16 cellular contexts compared by ENCODE assay signal in genomic region chr2:237027712-237028029, GRCh38.
"Had no signal": no experiment of that assay in that cellular context is flagged by ENCODE, and none has a peak within 500 bp of the region (broad histone marks: within the 10 kb centered on the region; RNA-seq: fewer than 3 reads in every experiment).

No MANE protein-coding gene starts in this region.

- H3K4me3 ChIP-seq: heart left ventricle, lung, spleen, suprapubic skin, tibial artery had no signal

- H3K27ac ChIP-seq: brain microvascular endothelial cell, heart left ventricle, suprapubic skin, tibial artery had no signal

- H3K27me3 ChIP-seq: brain microvascular endothelial cell, heart left ventricle, spleen, suprapubic skin, tibial artery had no signal

- H3K36me3 Mint-ChIP-seq: activated CD4-positive, alpha-beta memory T cell treated with anti-CD3 and anti-CD28 coated beads for 36 hours; immature natural killer cell; natural killer cell had no signal

- DNase-seq: activated CD4-positive, CD25-positive, alpha-beta regulatory T cell treated with anti-CD3 and anti-CD28 coated beads, Interleukin-2, amount 50 U/mL, for 72 hours; kidney; natural killer cell had no signal

- H3K4me1 ChIP-seq: suprapubic skin had no signal

- H3K4me3 Mint-ChIP-seq: activated CD4-positive, alpha-beta memory T cell treated with anti-CD3 and anti-CD28 coated beads for 36 hours; activated CD4-positive, alpha-beta T cell treated with anti-CD3 and anti-CD28 coated beads, Interleukin-2, amount 10 ng/mL, durations not matched to agents 24 days and 14 days; activated T-cell treated with anti-CD3 and anti-CD28 coated beads, Interleukin-2, amount 50 U/mL, for 4 hours; activated T-helper 17 cell treated with anti-CD3 and anti-CD28 coated beads, Interleukin-2, amount 50 U/mL, for 72 hours; dendritic cell treated with granulocyte-macrophage colony-stimulating factor and Interleukin-4, amounts not matched to agents 40 ng/mL and 50 ng/mL, for 4 days; endodermal cell; immature natural killer cell; natural killer cell had no signal

- H3K9me3 Mint-ChIP-seq: activated CD4-positive, alpha-beta T cell treated with anti-CD3 and anti-CD28 coated beads, Interleukin-2, amount 10 ng/mL, durations not matched to agents 24 days and 14 days; activated T-cell treated with anti-CD3 and anti-CD28 coated beads, Interleukin-2, amount 50 U/mL, for 4 hours; activated T-helper 17 cell treated with anti-CD3 and anti-CD28 coated beads, Interleukin-2, amount 50 U/mL, for 72 hours; dendritic cell treated with granulocyte-macrophage colony-stimulating factor and Interleukin-4, amounts not matched to agents 40 ng/mL and 50 ng/mL, for 4 days; immature natural killer cell; natural killer cell had no signal

- H3K9me3 ChIP-seq: suprapubic skin, tibial artery had no signal

- H3K27ac Mint-ChIP-seq: activated CD4-positive, alpha-beta memory T cell treated with anti-CD3 and anti-CD28 coated beads for 36 hours; activated CD4-positive, alpha-beta T cell treated with anti-CD3 and anti-CD28 coated beads, Interleukin-2, amount 10 ng/mL, durations not matched to agents 24 days and 14 days; activated T-helper 17 cell treated with anti-CD3 and anti-CD28 coated beads, Interleukin-2, amount 50 U/mL, for 72 hours; dendritic cell treated with granulocyte-macrophage colony-stimulating factor and Interleukin-4, amounts not matched to agents 40 ng/mL and 50 ng/mL, for 4 days; endodermal cell; immature natural killer cell; natural killer cell had no signal

- H3K36me3 ChIP-seq: brain microvascular endothelial cell, heart left ventricle, spleen, suprapubic skin, tibial artery had no signal

- H3K4me1 Mint-ChIP-seq: activated CD4-positive, alpha-beta T cell treated with anti-CD3 and anti-CD28 coated beads, Interleukin-2, amount 10 ng/mL, durations not matched to agents 24 days and 14 days; activated T-helper 17 cell treated with anti-CD3 and anti-CD28 coated beads, Interleukin-2, amount 50 U/mL, for 72 hours; immature natural killer cell; natural killer cell had no signal

- ATAC-seq: activated T-cell treated with anti-CD3 and anti-CD28 coated beads, Interleukin-2, amount 50 U/mL, for 4 hours; activated T-helper 17 cell treated with anti-CD3 and anti-CD28 coated beads, Interleukin-2, amount 50 U/mL, for 72 hours had no signal
